ENCODE assay signal across 8 cellular contexts in the genomic region with DNA sequence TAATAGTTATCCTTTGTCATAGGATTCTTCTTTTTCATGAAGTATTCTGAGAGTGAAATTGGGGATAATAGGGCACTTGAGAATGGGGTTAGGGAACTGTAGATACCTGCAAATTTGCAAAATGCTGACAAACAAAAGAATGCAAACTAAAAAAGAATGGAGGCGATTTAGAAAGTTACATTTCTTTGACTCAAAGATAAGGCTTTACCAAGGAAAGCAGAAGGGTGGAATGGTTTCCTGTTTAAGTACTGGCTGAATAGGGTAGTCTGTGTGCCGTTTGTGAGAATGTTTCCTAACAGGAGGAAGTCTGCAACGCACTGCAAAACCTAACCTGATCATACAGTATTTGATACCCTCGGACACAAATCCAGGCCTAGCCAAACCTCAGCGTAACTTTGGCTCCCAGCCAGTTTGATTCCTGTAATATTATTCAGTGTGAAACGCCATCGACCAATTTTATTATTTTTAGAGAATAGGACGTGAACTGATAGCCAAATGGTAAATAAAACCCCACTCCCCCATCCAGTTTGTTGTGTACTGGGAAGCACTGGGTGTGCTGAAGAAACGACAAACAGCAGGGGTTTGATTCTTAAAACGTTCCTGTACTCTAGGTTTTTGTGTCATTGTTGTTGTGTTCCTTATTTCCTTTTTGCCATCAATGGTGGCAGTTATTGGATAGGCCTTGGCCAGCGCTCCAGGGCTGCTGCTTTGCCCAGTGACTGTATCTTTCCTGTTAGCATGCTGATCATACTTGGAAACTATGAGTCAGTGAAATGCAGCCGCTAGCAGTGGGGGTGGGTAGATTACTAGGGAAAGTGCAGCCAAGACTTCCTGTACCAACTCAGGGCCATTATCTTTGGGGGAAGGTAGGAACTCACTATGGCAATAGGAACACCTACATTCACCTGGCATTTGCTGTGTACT.
DNase-seq lines count a peak whose midpoint lies in the region; ATAC-seq and TF ChIP-seq lines count a peak whose summit lies in the region.

No MANE protein-coding gene starts in this region.

- peaks cover 2% of the 10 kb centered on the region for H3K9me3 Mint-ChIP-seq in activated B cell treated with CpG ODN at 0.5 μM for 24 hours
- H3K9me3 Mint-ChIP-seq in central memory CD8-positive, alpha-beta T cell, result no peaks in the 10 kb centered on the region

- H3K4me3 ChIP-seq in GM12865 (ENCODE audit: low read depth, low read length), result no peak overlapping the region

- intact Hi-C loops in activated B cell treated with CpG ODN at 0.5 μM for 24 hours (cut with micrococcal nuclease), result no loop called here

- peaks cover 71% of the 10 kb centered on the region for H3K4me1 Mint-ChIP-seq in activated B cell treated with CpG ODN at 0.5 μM for 24 hours
- H3K4me1 Mint-ChIP-seq in central memory CD8-positive, alpha-beta T cell, result peaks cover 14% of the 10 kb centered on the region

- no peaks in the 10 kb centered on the region for H3K27me3 Mint-ChIP-seq in activated B cell treated with CpG ODN at 0.5 μM for 24 hours
- no peaks in the 10 kb centered on the region for H3K27me3 Mint-ChIP-seq in central memory CD8-positive, alpha-beta T cell

- ATAC-seq in HG02798 (IDR thresholded peaks at IDR 0.05; ENCODE audit: poor library complexity, unreplicated experiment) (peak; percentile 71), activated B cell treated with CpG ODN at 0.5 μM for 24 hours (ENCODE audit: low read depth) (peak; percentile 92)
- ATAC-seq in central memory CD8-positive, alpha-beta T cell (replicated peaks; ENCODE audit: extremely low read depth, poor library complexity, severe bottlenecking), result peak; percentile 40

- H3K27ac Mint-ChIP-seq in activated B cell treated with CpG ODN at 0.5 μM for 24 hours, result peak overlapping the region; percentile 89
- H3K27ac Mint-ChIP-seq in central memory CD8-positive, alpha-beta T cell (ENCODE audit: low read depth), result peak overlapping the region; percentile 59

- H3K4me3 Mint-ChIP-seq in activated B cell treated with CpG ODN at 0.5 μM for 24 hours, result peak overlapping the region; percentile 61
- H3K4me3 Mint-ChIP-seq in central memory CD8-positive, alpha-beta T cell, result no peak overlapping the region

- no peaks in the 10 kb centered on the region for H3K36me3 Mint-ChIP-seq in activated B cell treated with CpG ODN at 0.5 μM for 24 hours (ENCODE audit: low read depth)
- no peaks in the 10 kb centered on the region for H3K36me3 Mint-ChIP-seq in central memory CD8-positive, alpha-beta T cell (ENCODE audit: insufficient read depth)

- no peak for TF ChIP-seq CTCF in GM12865 (IDR thresholded peaks at IDR 0.05; ENCODE audit: insufficient read depth, low read depth, low read length, missing control alignments)
- no peak for TF ChIP-seq CTCF in activated B cell treated with CpG ODN at 0.5 μM for 24 hours (IDR thresholded peaks at IDR 0.05)

- POLR2A ChIA-PET in activated B cell treated with CpG ODN at 0.5 μM for 24 hours (lab: Charles Lee), result interaction anchor here (0.6 to 2.1 kb wide), 10 partner anchors 8 to 1905 kb away, joined by 3 to 17 read pairs (median 4); no protein-coding TSS in a partner anchor

- DNase-seq in GM12865 (ENCODE audit: low read depth) (peak; percentile 71), NCI-H2081 (lab: John Stamatoyannopoulos, UW) (peak; percentile 83 to 91), activated B cell treated with CpG ODN at 0.5 μM for 24 hours (no peak), kidney tubule cell (ENCODE audit: low spot score) (peak; percentile 98), NCI-H1694 treated with DMSO at 0.1 percent for 48 hours (lab: John Stamatoyannopoulos, UW) (no peak)
- DNase-seq in central memory CD8-positive, alpha-beta T cell (ENCODE audit: low spot score in 2 of 2), result no peak
- peak; percentile 39 to 60 for DNase-seq in stimulated activated CD4-positive, alpha-beta T cell treated with anti-CD3 and anti-CD28 coated beads, Interleukin-1b, Interleukin-23, amount 100 ng/mL, for 4 hours (ENCODE audit: low read depth in 2 of 2)

- CTCF ChIA-PET in activated B cell treated with CpG ODN at 0.5 μM for 24 hours (lab: Charles Lee), result interaction anchor here (1.2 kb wide), 1 partner anchor 101 kb away, joined by 3 read pairs; no protein-coding TSS in a partner anchor

Comparison
In these comparisons a context has a peak if more than half of its experiments do, and no peak if none do; other contexts are left out.
1. DNase-seq: peak in GM12865 (single experiment), NCI-H2081 (2 of 2), kidney tubule cell (single experiment) and stimulated activated CD4-positive, alpha-beta T cell treated with anti-CD3 and anti-CD28 coated beads, Interleukin-1b, Interleukin-23, amount 100 ng/mL, for 4 hours (2 of 2); none in activated B cell treated with CpG ODN at 0.5 μM for 24 hours (single experiment), central memory CD8-positive, alpha-beta T cell (0 of 2) and NCI-H1694 treated with DMSO at 0.1 percent for 48 hours (single experiment).
2. ATAC-seq: peak in every context shown above with its lines; median percentile 92 in activated B cell treated with CpG ODN at 0.5 μM for 24 hours; 71 in HG02798; 40 in central memory CD8-positive, alpha-beta T cell.